Comparison of ENCODE assay signal across 1 cellular context in the genomic region with DNA sequence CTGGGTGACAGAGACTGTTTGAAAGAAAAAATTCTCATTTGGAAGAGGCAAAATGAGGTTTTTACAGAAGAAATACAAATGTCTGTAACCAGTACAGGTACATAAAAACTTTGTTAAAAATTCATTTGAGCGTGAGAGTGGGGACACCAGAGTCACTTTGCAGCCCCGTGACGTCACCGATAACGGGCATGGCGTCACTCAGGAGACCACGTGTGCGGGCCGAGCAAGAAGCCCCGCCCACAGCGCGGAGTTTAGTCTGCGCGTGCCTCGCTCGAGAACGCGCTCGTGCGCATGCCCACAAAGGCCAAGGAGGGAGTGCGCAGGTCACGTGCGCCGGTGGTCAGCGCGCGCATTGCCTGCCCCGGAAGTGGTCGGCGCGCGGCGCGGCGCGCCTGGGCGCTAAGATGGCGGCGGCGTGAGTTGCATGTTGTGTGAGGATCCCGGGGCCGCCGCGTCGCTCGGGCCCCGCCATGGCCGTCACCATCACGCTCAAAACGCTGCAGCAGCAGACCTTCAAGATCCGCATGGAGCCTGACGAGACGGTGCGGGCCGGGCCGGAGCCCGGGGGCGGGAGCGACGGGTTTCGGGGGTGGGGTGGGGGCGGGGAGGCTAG.
TF ChIP-seq lines count a peak whose summit lies in the region.

A gene (plus strand): TSS at position 384 of the 613 bp plus-strand sequence. CDS start 87 bp downstream, at position 471.

TF ChIP-seq in HepG2, 621 proteins besides CTCF, POLR2A, EP300 and RAD21 (continued from another document and continues in another):
- TF ChIP-seq, protein P1, sequence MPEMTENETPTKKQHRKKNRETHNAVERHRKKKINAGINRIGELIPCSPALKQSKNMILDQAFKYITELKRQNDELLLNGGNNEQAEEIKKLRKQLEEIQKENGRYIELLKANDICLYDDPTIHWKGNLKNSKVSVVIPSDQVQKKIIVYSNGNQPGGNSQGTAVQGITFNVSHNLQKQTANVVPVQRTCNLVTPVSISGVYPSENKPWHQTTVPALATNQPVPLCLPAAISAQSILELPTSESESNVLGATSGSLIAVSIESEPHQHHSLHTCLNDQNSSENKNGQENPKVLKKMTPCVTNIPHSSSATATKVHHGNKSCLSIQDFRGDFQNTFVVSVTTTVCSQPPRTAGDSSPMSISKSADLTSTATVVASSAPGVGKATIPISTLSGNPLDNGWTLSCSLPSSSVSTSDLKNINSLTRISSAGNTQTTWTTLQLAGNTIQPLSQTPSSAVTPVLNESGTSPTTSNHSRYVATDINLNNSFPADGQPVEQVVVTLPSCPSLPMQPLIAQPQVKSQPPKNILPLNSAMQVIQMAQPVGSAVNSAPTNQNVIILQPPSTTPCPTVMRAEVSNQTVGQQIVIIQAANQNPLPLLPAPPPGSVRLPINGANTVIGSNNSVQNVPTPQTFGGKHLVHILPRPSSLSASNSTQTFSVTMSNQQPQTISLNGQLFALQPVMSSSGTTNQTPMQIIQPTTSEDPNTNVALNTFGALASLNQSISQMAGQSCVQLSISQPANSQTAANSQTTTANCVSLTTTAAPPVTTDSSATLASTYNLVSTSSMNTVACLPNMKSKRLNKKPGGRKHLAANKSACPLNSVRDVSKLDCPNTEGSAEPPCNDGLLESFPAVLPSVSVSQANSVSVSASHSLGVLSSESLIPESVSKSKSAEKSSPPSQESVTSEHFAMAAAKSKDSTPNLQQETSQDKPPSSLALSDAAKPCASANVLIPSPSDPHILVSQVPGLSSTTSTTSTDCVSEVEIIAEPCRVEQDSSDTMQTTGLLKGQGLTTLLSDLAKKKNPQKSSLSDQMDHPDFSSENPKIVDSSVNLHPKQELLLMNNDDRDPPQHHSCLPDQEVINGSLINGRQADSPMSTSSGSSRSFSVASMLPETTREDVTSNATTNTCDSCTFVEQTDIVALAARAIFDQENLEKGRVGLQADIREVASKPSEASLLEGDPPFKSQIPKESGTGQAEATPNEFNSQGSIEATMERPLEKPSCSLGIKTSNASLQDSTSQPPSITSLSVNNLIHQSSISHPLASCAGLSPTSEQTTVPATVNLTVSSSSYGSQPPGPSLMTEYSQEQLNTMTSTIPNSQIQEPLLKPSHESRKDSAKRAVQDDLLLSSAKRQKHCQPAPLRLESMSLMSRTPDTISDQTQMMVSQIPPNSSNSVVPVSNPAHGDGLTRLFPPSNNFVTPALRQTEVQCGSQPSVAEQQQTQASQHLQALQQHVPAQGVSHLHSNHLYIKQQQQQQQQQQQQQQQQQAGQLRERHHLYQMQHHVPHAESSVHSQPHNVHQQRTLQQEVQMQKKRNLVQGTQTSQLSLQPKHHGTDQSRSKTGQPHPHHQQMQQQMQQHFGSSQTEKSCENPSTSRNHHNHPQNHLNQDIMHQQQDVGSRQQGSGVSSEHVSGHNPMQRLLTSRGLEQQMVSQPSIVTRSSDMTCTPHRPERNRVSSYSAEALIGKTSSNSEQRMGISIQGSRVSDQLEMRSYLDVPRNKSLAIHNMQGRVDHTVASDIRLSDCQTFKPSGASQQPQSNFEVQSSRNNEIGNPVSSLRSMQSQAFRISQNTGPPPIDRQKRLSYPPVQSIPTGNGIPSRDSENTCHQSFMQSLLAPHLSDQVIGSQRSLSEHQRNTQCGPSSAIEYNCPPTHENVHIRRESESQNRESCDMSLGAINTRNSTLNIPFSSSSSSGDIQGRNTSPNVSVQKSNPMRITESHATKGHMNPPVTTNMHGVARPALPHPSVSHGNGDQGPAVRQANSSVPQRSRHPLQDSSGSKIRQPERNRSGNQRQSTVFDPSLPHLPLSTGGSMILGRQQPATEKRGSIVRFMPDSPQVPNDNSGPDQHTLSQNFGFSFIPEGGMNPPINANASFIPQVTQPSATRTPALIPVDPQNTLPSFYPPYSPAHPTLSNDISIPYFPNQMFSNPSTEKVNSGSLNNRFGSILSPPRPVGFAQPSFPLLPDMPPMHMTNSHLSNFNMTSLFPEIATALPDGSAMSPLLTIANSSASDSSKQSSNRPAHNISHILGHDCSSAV (CRISPR knock-in tag; IDR thresholded peaks at IDR 0.05; ENCODE audit: borderline replicate concordance), result no peak
- peak; percentile 85; the same call in 1 of the 2 replicates for TF ChIP-seq ZSCAN12 (CRISPR knock-in tag; IDR thresholded peaks at IDR 0.05)
- TF ChIP-seq, protein P2, sequence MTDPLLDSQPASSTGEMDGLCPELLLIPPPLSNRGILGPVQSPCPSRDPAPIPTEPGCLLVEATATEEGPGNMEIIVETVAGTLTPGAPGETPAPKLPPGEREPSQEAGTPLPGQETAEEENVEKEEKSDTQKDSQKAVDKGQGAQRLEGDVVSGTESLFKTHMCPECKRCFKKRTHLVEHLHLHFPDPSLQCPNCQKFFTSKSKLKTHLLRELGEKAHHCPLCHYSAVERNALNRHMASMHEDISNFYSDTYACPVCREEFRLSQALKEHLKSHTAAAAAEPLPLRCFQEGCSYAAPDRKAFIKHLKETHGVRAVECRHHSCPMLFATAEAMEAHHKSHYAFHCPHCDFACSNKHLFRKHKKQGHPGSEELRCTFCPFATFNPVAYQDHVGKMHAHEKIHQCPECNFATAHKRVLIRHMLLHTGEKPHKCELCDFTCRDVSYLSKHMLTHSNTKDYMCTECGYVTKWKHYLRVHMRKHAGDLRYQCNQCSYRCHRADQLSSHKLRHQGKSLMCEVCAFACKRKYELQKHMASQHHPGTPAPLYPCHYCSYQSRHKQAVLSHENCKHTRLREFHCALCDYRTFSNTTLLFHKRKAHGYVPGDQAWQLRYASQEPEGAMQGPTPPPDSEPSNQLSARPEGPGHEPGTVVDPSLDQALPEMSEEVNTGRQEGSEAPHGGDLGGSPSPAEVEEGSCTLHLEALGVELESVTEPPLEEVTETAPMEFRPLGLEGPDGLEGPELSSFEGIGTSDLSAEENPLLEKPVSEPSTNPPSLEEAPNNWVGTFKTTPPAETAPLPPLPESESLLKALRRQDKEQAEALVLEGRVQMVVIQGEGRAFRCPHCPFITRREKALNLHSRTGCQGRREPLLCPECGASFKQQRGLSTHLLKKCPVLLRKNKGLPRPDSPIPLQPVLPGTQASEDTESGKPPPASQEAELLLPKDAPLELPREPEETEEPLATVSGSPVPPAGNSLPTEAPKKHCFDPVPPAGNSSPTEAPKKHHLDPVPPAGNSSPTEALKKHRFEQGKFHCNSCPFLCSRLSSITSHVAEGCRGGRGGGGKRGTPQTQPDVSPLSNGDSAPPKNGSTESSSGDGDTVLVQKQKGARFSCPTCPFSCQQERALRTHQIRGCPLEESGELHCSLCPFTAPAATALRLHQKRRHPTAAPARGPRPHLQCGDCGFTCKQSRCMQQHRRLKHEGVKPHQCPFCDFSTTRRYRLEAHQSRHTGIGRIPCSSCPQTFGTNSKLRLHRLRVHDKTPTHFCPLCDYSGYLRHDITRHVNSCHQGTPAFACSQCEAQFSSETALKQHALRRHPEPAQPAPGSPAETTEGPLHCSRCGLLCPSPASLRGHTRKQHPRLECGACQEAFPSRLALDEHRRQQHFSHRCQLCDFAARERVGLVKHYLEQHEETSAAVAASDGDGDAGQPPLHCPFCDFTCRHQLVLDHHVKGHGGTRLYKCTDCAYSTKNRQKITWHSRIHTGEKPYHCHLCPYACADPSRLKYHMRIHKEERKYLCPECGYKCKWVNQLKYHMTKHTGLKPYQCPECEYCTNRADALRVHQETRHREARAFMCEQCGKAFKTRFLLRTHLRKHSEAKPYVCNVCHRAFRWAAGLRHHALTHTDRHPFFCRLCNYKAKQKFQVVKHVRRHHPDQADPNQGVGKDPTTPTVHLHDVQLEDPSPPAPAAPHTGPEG (CRISPR knock-in tag; IDR thresholded peaks at IDR 0.05), result peak; percentile 75; the same call in 1 of the 2 replicates
- no peak for TF ChIP-seq NFATC3 (CRISPR knock-in tag; IDR thresholded peaks at IDR 0.05)
- peak; percentile 55; the same call in 1 of the 2 replicates for TF ChIP-seq FOXC1 (CRISPR knock-in tag; IDR thresholded peaks at IDR 0.05; ENCODE audit: borderline replicate concordance)
- TF ChIP-seq ZNF720 (CRISPR knock-in tag; IDR thresholded peaks at IDR 0.05), result no peak
- TF ChIP-seq, protein P3, sequence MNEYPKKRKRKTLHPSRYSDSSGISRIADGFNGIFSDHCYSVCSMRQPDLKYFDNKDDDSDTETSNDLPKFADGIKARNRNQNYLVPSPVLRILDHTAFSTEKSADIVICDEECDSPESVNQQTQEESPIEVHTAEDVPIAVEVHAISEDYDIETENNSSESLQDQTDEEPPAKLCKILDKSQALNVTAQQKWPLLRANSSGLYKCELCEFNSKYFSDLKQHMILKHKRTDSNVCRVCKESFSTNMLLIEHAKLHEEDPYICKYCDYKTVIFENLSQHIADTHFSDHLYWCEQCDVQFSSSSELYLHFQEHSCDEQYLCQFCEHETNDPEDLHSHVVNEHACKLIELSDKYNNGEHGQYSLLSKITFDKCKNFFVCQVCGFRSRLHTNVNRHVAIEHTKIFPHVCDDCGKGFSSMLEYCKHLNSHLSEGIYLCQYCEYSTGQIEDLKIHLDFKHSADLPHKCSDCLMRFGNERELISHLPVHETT (CRISPR knock-in tag; conservative IDR thresholded peaks at IDR 0.05), result peak; percentile 77
- peak; percentile 31; the same call in 1 of the 2 replicates for TF ChIP-seq ZNF563 (CRISPR knock-in tag; IDR thresholded peaks at IDR 0.05)
- peak; percentile 89; the same call in 1 of the 2 replicates for TF ChIP-seq MAF1 (CRISPR knock-in tag; IDR thresholded peaks at IDR 0.05; ENCODE audit: borderline replicate concordance)
- no peak; the same call in 1 of the 2 replicates for TF ChIP-seq ZBTB42 (CRISPR knock-in tag; IDR thresholded peaks at IDR 0.05)
- TF ChIP-seq CEBPB (IDR thresholded peaks at IDR 0.05; ENCODE audit: borderline replicate concordance, low read depth, low read length), result peak; percentile 4; the same call in 1 of the 2 replicates
- TF ChIP-seq, protein P4, sequence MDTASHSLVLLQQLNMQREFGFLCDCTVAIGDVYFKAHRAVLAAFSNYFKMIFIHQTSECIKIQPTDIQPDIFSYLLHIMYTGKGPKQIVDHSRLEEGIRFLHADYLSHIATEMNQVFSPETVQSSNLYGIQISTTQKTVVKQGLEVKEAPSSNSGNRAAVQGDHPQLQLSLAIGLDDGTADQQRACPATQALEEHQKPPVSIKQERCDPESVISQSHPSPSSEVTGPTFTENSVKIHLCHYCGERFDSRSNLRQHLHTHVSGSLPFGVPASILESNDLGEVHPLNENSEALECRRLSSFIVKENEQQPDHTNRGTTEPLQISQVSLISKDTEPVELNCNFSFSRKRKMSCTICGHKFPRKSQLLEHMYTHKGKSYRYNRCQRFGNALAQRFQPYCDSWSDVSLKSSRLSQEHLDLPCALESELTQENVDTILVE (CRISPR knock-in tag; IDR thresholded peaks at IDR 0.05), result peak; percentile 77; the same call in 1 of the 2 replicates
- TF ChIP-seq, protein P5, sequence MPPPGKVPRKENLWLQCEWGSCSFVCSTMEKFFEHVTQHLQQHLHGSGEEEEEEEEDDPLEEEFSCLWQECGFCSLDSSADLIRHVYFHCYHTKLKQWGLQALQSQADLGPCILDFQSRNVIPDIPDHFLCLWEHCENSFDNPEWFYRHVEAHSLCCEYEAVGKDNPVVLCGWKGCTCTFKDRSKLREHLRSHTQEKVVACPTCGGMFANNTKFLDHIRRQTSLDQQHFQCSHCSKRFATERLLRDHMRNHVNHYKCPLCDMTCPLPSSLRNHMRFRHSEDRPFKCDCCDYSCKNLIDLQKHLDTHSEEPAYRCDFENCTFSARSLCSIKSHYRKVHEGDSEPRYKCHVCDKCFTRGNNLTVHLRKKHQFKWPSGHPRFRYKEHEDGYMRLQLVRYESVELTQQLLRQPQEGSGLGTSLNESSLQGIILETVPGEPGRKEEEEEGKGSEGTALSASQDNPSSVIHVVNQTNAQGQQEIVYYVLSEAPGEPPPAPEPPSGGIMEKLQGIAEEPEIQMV (CRISPR knock-in tag; IDR thresholded peaks at IDR 0.05; ENCODE audit: low read depth), result peak; percentile 80; the same call in 1 of the 2 replicates
- peak; percentile 99 for TF ChIP-seq KDM2A (CRISPR knock-in tag; IDR thresholded peaks at IDR 0.05; ENCODE audit: borderline replicate concordance, low read depth)
- TF ChIP-seq ZNF567 (CRISPR knock-in tag; IDR thresholded peaks at IDR 0.05; ENCODE audit: borderline replicate concordance), result 0 out of 2 replicates have a peak, but pooled peaks have one; percentile 10
- TF ChIP-seq TOPORS (CRISPR knock-in tag; IDR thresholded peaks at IDR 0.05), result no peak
- peak; percentile 92; the same call in 1 of the 2 replicates for TF ChIP-seq ZNF788 (CRISPR knock-in tag; IDR thresholded peaks at IDR 0.05; ENCODE audit: borderline replicate concordance)
- no peak for TF ChIP-seq NFE2L2 (IDR thresholded peaks at IDR 0.05; ENCODE audit: low read length)
- TF ChIP-seq ZNF761 (CRISPR knock-in tag; conservative IDR thresholded peaks at IDR 0.05), result peak; percentile 50
- TF ChIP-seq ZSCAN9 (CRISPR knock-in tag; IDR thresholded peaks at IDR 0.05; ENCODE audit: borderline replicate concordance), result peak; percentile 55; the same call in 1 of the 2 replicates
- TF ChIP-seq, protein P6, sequence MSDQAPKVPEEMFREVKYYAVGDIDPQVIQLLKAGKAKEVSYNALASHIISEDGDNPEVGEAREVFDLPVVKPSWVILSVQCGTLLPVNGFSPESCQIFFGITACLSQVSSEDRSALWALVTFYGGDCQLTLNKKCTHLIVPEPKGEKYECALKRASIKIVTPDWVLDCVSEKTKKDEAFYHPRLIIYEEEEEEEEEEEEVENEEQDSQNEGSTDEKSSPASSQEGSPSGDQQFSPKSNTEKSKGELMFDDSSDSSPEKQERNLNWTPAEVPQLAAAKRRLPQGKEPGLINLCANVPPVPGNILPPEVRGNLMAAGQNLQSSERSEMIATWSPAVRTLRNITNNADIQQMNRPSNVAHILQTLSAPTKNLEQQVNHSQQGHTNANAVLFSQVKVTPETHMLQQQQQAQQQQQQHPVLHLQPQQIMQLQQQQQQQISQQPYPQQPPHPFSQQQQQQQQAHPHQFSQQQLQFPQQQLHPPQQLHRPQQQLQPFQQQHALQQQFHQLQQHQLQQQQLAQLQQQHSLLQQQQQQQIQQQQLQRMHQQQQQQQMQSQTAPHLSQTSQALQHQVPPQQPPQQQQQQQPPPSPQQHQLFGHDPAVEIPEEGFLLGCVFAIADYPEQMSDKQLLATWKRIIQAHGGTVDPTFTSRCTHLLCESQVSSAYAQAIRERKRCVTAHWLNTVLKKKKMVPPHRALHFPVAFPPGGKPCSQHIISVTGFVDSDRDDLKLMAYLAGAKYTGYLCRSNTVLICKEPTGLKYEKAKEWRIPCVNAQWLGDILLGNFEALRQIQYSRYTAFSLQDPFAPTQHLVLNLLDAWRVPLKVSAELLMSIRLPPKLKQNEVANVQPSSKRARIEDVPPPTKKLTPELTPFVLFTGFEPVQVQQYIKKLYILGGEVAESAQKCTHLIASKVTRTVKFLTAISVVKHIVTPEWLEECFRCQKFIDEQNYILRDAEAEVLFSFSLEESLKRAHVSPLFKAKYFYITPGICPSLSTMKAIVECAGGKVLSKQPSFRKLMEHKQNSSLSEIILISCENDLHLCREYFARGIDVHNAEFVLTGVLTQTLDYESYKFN (CRISPR knock-in tag; conservative IDR thresholded peaks at IDR 0.05), result peak; percentile 32; the same call in 1 of the 2 replicates
- TF ChIP-seq ZNF460 (CRISPR knock-in tag; IDR thresholded peaks at IDR 0.05; ENCODE audit: borderline replicate concordance), result no peak
- TF ChIP-seq, protein P7, sequence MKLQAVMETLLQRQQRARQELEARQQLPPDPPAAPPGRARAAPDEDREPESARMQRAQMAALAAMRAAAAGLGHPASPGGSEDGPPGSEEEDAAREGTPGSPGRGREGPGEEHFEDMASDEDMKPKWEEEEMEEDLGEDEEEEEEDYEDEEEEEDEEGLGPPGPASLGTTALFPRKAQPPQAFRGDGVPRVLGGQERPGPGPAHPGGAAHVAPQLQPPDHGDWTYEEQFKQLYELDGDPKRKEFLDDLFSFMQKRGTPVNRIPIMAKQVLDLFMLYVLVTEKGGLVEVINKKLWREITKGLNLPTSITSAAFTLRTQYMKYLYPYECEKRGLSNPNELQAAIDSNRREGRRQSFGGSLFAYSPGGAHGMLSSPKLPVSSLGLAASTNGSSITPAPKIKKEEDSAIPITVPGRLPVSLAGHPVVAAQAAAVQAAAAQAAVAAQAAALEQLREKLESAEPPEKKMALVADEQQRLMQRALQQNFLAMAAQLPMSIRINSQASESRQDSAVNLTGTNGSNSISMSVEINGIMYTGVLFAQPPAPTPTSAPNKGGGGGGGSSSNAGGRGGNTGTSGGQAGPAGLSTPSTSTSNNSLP (IDR thresholded peaks at IDR 0.05; ENCODE audit: low read depth, low read length), result no peak
- no peak for TF ChIP-seq DPF2 (CRISPR knock-in tag; IDR thresholded peaks at IDR 0.05; ENCODE audit: borderline replicate concordance, low read depth)
- TF ChIP-seq ZBTB7A (CRISPR knock-in tag; IDR thresholded peaks at IDR 0.05), result peak; percentile 81
